Comparison of ENCODE assay signal across 21 cellular contexts in the genomic region with DNA sequence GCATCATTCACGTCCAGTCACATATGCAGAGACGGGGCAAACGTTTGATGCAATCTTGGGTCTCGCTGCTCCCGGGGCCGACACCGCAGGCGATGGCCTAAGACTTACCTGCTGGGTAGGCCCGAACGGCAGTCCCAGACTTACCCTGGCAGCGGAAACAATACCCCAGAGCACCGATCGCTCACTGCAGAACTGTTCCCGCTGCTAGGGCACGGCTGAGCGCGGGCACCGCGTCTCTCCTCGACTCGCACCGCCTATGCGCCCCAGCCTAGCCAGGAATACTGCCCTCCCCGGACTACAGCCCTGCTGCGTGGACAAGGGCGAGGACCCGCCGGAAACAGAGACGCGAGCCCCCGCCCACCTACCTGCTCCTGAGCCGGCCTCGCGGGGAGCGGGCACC.
DNase-seq lines count a peak whose midpoint lies in the region; ATAC-seq and TF ChIP-seq lines count a peak whose summit lies in the region.
"Had no signal": no experiment of that assay in that cellular context is flagged by ENCODE, and none has a peak within 500 bp of the region (broad histone marks: within the 10 kb centered on the region; RNA-seq: fewer than 3 reads in every experiment).

No MANE protein-coding gene starts in this region.

- H3K4me3 ChIP-seq in AG09309 (ENCODE audit: control insufficient read depth, low read depth, low read length) (peak overlapping the region; percentile 13; the same call in 1 of the 2 replicates), RWPE2 (ENCODE audit: severe bottlenecking) (no peak overlapping the region), fibroblast of pulmonary artery (replicated peaks; ENCODE audit: low read depth, low read length) (peak overlapping the region; percentile 80), osteoblast (ENCODE audit: insufficient read depth, low read length) (no peak overlapping the region)
- H3K4me3 ChIP-seq: left ventricle myocardium inferior, prostate gland, transverse colon had no signal

- H3K79me2 ChIP-seq in osteoblast (ENCODE audit: insufficient read depth, low read length) = peaks cover 19% of the 10 kb centered on the region

- H3K4me2 ChIP-seq in osteoblast (ENCODE audit: insufficient read depth, low read length) = no peak overlapping the region

- H3K36me3 ChIP-seq in RWPE2 (ENCODE audit: low read depth) (peaks cover 41% of the 10 kb centered on the region), osteoblast (ENCODE audit: insufficient read depth, low read length) (peaks cover 15% of the 10 kb centered on the region)
- H3K36me3 ChIP-seq: left ventricle myocardium inferior, prostate gland, transverse colon had no signal

- H3K27me3 ChIP-seq in RWPE2 (ENCODE audit: insufficient read depth, poor library complexity, severe bottlenecking) (no peaks in the 10 kb centered on the region), osteoblast (ENCODE audit: insufficient read depth, low read length) (no peaks in the 10 kb centered on the region)

- DNase-seq in AG09309 (ENCODE audit: low read depth) = no peak
- DNase-seq in RWPE2 (ENCODE audit: low spot score) = no peak
- no peak for DNase-seq in fibroblast of pulmonary artery (ENCODE audit: low read depth)
- peak; percentile 73 for DNase-seq in osteoblast (ENCODE audit: insufficient read length, low spot score, missing footprints)
- DNase-seq in NCI-H1694 treated with DMSO at 0.1 percent for 48 hours (lab: John Stamatoyannopoulos, UW) = no peak
- no peak for DNase-seq in activated CD4-positive, CD25-positive, alpha-beta regulatory T cell treated with anti-CD3 and anti-CD28 coated beads, Interleukin-2, amount 50 U/mL, for 72 hours
- DNase-seq: ACHN; activated CD8-positive, alpha-beta T cell treated with anti-CD3 and anti-CD28 coated beads for 36 hours; activated naive CD8-positive, alpha-beta T cell treated with anti-CD3 and anti-CD28 coated beads for 36 hours; CD8-positive, alpha-beta memory T cell; DND-41; effector memory CD4-positive, alpha-beta T cell; left ventricle myocardium inferior; NCI-H1436 treated with DMSO at 0.1 percent for 48 hours; T-cell; transverse colon had no signal

- H2AFZ ChIP-seq in osteoblast (ENCODE audit: low read length) = no peak overlapping the region

- ATAC-seq in RWPE2 (ENCODE audit: low read depth) = no peak
- ATAC-seq in GM21786 (IDR thresholded peaks at IDR 0.05; ENCODE audit: unreplicated experiment) = no peak
- ATAC-seq in GM19452 (IDR thresholded peaks at IDR 0.05; ENCODE audit: unreplicated experiment) = no peak
- ATAC-seq: activated CD8-positive, alpha-beta T cell treated with anti-CD3 and anti-CD28 coated beads for 36 hours; HepG2; stimulated activated memory B cell treated with anti-CD40 and anti-IgM and Interleukin-4, amounts not matched to agents 10 μg/mL and 1 μg/mL and 100 μg/mL, for 72 hours; T-cell had no signal

- TF ChIP-seq CTCF in AG09309 (IDR thresholded peaks at IDR 0.05; ENCODE audit: control insufficient read depth, insufficient read depth, low read depth, low read length, missing control alignments) (no peak), RWPE2 (IDR thresholded peaks at IDR 0.05; ENCODE audit: poor library complexity, severe bottlenecking) (no peak), fibroblast of pulmonary artery (IDR thresholded peaks at IDR 0.05; ENCODE audit: low read length, missing control alignments) (no peak), osteoblast (IDR thresholded peaks at IDR 0.05; ENCODE audit: extremely low read depth, low read depth, low read length) (no peak)

- H3K27ac ChIP-seq in RWPE2 (ENCODE audit: poor library complexity, severe bottlenecking) (peak overlapping the region; percentile 88), osteoblast (ENCODE audit: low read depth, low read length) (no peak overlapping the region)
- H3K27ac ChIP-seq: left ventricle myocardium inferior, prostate gland, transverse colon had no signal

- H3K4me1 ChIP-seq in RWPE2 (ENCODE audit: insufficient read depth, poor library complexity, severe bottlenecking) (peaks cover 28% of the 10 kb centered on the region), osteoblast (ENCODE audit: insufficient read depth, low read length) (peaks cover 19% of the 10 kb centered on the region)
- H3K4me1 ChIP-seq: prostate gland had no signal

- no peaks in the 10 kb centered on the region for H3K9me3 ChIP-seq in RWPE2 (ENCODE audit: severe bottlenecking)
- H3K9me3 ChIP-seq in osteoblast (ENCODE audit: low read depth, low read length) = no peaks in the 10 kb centered on the region
- H3K9me3 ChIP-seq: left ventricle myocardium inferior, prostate gland, transverse colon had no signal

- no peaks in the 10 kb centered on the region for H4K20me1 ChIP-seq in osteoblast (ENCODE audit: insufficient read depth, low read length)

Comparison
In these comparisons a context has a peak if more than half of its experiments do, and no peak if none do; other contexts are left out.
1. H3K4me3 ChIP-seq: peak in AG09309 (single experiment) and fibroblast of pulmonary artery (single experiment); none in RWPE2 (single experiment) and osteoblast (single experiment).